13 cellular contexts compared by ENCODE assay signal in the genomic region with DNA sequence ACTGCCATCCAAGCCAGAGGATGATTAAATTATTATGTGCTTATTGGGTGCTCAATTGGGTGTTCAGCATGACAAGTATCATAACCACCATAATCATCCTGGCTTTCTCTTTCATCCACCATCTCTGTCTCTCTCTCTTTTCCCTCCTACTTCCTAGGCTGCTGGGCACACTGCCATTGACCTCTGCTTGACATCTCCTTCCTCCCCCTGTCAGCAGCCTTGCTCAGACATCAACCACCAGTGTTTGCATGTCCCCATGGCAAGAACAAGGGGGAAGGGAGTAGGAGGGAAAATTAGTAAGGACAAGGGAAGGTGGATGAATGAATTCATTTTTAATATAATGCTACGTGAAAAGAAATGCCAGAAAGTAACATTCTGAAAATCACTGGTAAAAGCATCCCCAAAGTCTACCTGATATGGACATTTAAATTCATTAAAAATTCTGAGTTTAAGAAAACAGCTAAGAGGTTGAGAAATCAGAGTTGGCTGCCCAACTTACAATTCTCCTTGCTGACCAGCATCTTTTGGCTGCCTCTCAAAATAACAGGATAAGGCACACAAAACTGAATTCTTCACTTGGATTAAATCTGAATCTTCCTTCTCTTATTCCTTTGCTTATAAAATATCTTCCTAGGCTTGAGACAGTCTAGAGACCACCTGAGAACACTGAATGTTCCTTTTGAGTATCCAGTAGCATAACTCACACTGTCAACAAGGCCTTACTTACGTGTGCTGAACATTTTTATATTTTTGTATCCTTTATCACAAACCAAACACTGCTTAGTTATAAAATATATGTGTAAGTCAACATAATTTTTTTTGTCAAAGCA. TPM values are rescaled to one million over a fixed set of nuclear protein-coding genes. Genes with fewer than 3 reads are reported as not detected.
DNase-seq lines count a peak whose midpoint lies in the region; ATAC-seq and TF ChIP-seq lines count a peak whose summit lies in the region.
"Had no signal": no experiment of that assay in that cellular context is flagged by ENCODE, and none has a peak within 500 bp of the region (broad histone marks: within the 10 kb centered on the region; RNA-seq: fewer than 3 reads in every experiment).

No MANE protein-coding gene starts in this region.

- peaks cover 10% of the 10 kb centered on the region for H3K4me1 Mint-ChIP-seq in MCF 10A (ENCODE audit: insufficient read depth, unreplicated experiment)
- H3K4me1 Mint-ChIP-seq in activated naive CD4-positive, alpha-beta T cell treated with anti-CD3 and anti-CD28 coated beads, Interleukin-2, amount 10 ng/mL, durations not matched to agents 7 days and 5 days, result no peaks in the 10 kb centered on the region
- H3K4me1 Mint-ChIP-seq: activated naive CD8-positive, alpha-beta T cell treated with anti-CD3 and anti-CD28 coated beads for 36 hours; T-helper 17 cell had no signal

- H3K23ac ChIP-seq in trophoblast cell (ENCODE audit: low read length), result no peak overlapping the region

- TF ChIP-seq CTCF in MCF 10A (IDR thresholded peaks at IDR 0.05; ENCODE audit: unreplicated experiment) (no peak), breast epithelium (IDR thresholded peaks at IDR 0.05) (no peak), testis (IDR thresholded peaks at IDR 0.05) (no peak)

- CTCF ChIA-PET in MCF 10A (lab: Yijun Ruan, JAX), result interaction anchor here (1.2 kb wide), 1 partner anchor 16 kb away, joined by 4 read pairs; no protein-coding TSS in a partner anchor
- CTCF ChIA-PET in activated naive CD4-positive, alpha-beta T cell treated with anti-CD3 and anti-CD28 coated beads, Interleukin-2, amount 10 ng/mL, durations not matched to agents 7 days and 5 days (lab: Charles Lee), result no interaction called here

- H3K36me3 Mint-ChIP-seq in MCF 10A (ENCODE audit: insufficient read depth, unreplicated experiment), result no peaks in the 10 kb centered on the region
- H3K36me3 Mint-ChIP-seq in activated naive CD4-positive, alpha-beta T cell treated with anti-CD3 and anti-CD28 coated beads, Interleukin-2, amount 10 ng/mL, durations not matched to agents 7 days and 5 days, result no peaks in the 10 kb centered on the region
- H3K36me3 Mint-ChIP-seq: activated naive CD8-positive, alpha-beta T cell treated with anti-CD3 and anti-CD28 coated beads for 36 hours; type B pancreatic cell had no signal

- H3K4me3 Mint-ChIP-seq in MCF 10A (ENCODE audit: unreplicated experiment), result no peak overlapping the region
- H3K4me3 Mint-ChIP-seq in activated naive CD4-positive, alpha-beta T cell treated with anti-CD3 and anti-CD28 coated beads, Interleukin-2, amount 10 ng/mL, durations not matched to agents 7 days and 5 days, result no peak overlapping the region
- H3K4me3 Mint-ChIP-seq: activated naive CD8-positive, alpha-beta T cell treated with anti-CD3 and anti-CD28 coated beads for 36 hours; T-helper 17 cell; type B pancreatic cell had no signal

- H3K9me3 Mint-ChIP-seq in MCF 10A (ENCODE audit: unreplicated experiment), result no peaks in the 10 kb centered on the region
- H3K9me3 Mint-ChIP-seq in activated naive CD4-positive, alpha-beta T cell treated with anti-CD3 and anti-CD28 coated beads, Interleukin-2, amount 10 ng/mL, durations not matched to agents 7 days and 5 days, result no peaks in the 10 kb centered on the region
- H3K9me3 Mint-ChIP-seq: activated naive CD8-positive, alpha-beta T cell treated with anti-CD3 and anti-CD28 coated beads for 36 hours; type B pancreatic cell had no signal

- no peak overlapping the region for H3K18ac ChIP-seq in trophoblast cell (ENCODE audit: low read length)

- H3K14ac ChIP-seq in trophoblast cell (ENCODE audit: low read length), result no peak overlapping the region

- POLR2A ChIA-PET in MCF 10A (lab: Yijun Ruan, JAX), result no interaction called here

- no peak overlapping the region for H4K91ac ChIP-seq in trophoblast cell (ENCODE audit: low read depth, low read length)

- H3K27me3 Mint-ChIP-seq in MCF 10A (ENCODE audit: insufficient read depth, unreplicated experiment), result no peaks in the 10 kb centered on the region
- peaks cover 4% of the 10 kb centered on the region for H3K27me3 Mint-ChIP-seq in activated naive CD4-positive, alpha-beta T cell treated with anti-CD3 and anti-CD28 coated beads, Interleukin-2, amount 10 ng/mL, durations not matched to agents 7 days and 5 days
- H3K27me3 Mint-ChIP-seq: activated naive CD8-positive, alpha-beta T cell treated with anti-CD3 and anti-CD28 coated beads for 36 hours; T-helper 17 cell; type B pancreatic cell had no signal

- no peak overlapping the region for H4K8ac ChIP-seq in trophoblast cell (ENCODE audit: low read depth, low read length)

- H3K27me3 ChIP-seq in breast epithelium (no peaks in the 10 kb centered on the region), testis (no peaks in the 10 kb centered on the region), trophoblast cell (ENCODE audit: insufficient read depth, low read length) (no peaks in the 10 kb centered on the region)

- intact Hi-C loops in MCF 10A (cut with micrococcal nuclease) (no loop called here), breast epithelium (cut with DNase I; ENCODE audit: low total_unique reads) (no loop called here), testis (cut with DNase I; ENCODE audit: low total_unique reads) (no loop called here)

- no peak overlapping the region for H3K27ac Mint-ChIP-seq in MCF 10A (ENCODE audit: low read depth, unreplicated experiment)
- H3K27ac Mint-ChIP-seq in activated naive CD4-positive, alpha-beta T cell treated with anti-CD3 and anti-CD28 coated beads, Interleukin-2, amount 10 ng/mL, durations not matched to agents 7 days and 5 days, result no peak overlapping the region
- H3K27ac Mint-ChIP-seq: activated naive CD8-positive, alpha-beta T cell treated with anti-CD3 and anti-CD28 coated beads for 36 hours; T-helper 17 cell; type B pancreatic cell had no signal

- ATAC-seq in HG02885 (IDR thresholded peaks at IDR 0.05; ENCODE audit: poor library complexity, unreplicated experiment), result no peak
- ATAC-seq: T-helper 17 cell had no signal

- no peak overlapping the region for H3K9ac ChIP-seq in trophoblast cell (ENCODE audit: low read length)

- H3K27ac ChIP-seq in breast epithelium (no peak overlapping the region), testis (no peak overlapping the region), trophoblast cell (ENCODE audit: low read depth, low read length) (no peak overlapping the region)
- H3K27ac ChIP-seq: skin epidermis had no signal

- H3K4me1 ChIP-seq in breast epithelium (no peaks in the 10 kb centered on the region), testis (no peaks in the 10 kb centered on the region), trophoblast cell (ENCODE audit: control insufficient read depth in 1 of 2, insufficient read depth in 2 of 2, low read length in 2 of 2) (no peaks in the 10 kb centered on the region)

- H3K36me3 ChIP-seq in breast epithelium (no peaks in the 10 kb centered on the region), testis (ENCODE audit: low read depth, missing control alignments) (no peaks in the 10 kb centered on the region), trophoblast cell (ENCODE audit: control insufficient read depth in 1 of 2, insufficient read depth in 2 of 2, low read length in 2 of 2) (no peaks in the 10 kb centered on the region)

- no peak overlapping the region for H2BK5ac ChIP-seq in trophoblast cell (ENCODE audit: low read depth, low read length, poor library complexity)

- H3K79me1 ChIP-seq in trophoblast cell (ENCODE audit: low read length), result no peaks in the 10 kb centered on the region

- 39 to 46% methylated on average over 2 of the region's 2 CpGs for whole genome bisulfite sequencing in testis, 2 donors
- no CpG with 5 or more reads among the region's 2 CpGs for WGBS in trophoblast cell (ENCODE audit: extremely low coverage, insufficient coverage, insufficient read length)

- H4K12ac ChIP-seq in trophoblast cell (ENCODE audit: low read depth, low read length), result no peak overlapping the region

- H3K4me3 ChIP-seq in breast epithelium (no peak overlapping the region), testis (no peak overlapping the region), trophoblast cell (ENCODE audit: low read depth, low read length) (no peak overlapping the region)
- H3K4me3 ChIP-seq: skin epidermis had no signal

- no peaks in the 10 kb centered on the region for H3K9me3 ChIP-seq in breast epithelium
- H3K9me3 ChIP-seq in testis, result no peaks in the 10 kb centered on the region
- no peaks in the 10 kb centered on the region for H3K9me3 ChIP-seq in trophoblast cell (ENCODE audit: insufficient read depth, low read depth, low read length)

- H2AK5ac ChIP-seq in trophoblast cell (ENCODE audit: low read length), result no peak overlapping the region

- H3K4me2 ChIP-seq in trophoblast cell (ENCODE audit: low read length), result no peak overlapping the region

- H3K79me2 ChIP-seq in trophoblast cell (ENCODE audit: control insufficient read depth, insufficient read depth, low read length, poor library complexity), result no peaks in the 10 kb centered on the region

- no peak for TF ChIP-seq POLR2A in breast epithelium (IDR thresholded peaks at IDR 0.05)
- no peak for TF ChIP-seq POLR2A in testis (IDR thresholded peaks at IDR 0.05)

- no peak overlapping the region for H3K4ac ChIP-seq in trophoblast cell (ENCODE audit: low read depth, low read length)

- no peak overlapping the region for H2BK120ac ChIP-seq in trophoblast cell (ENCODE audit: insufficient read depth, low read length, poor library complexity)

- no TSS peak for BruUV-seq in MCF 10A (replicated peaks; lab: Mats Ljungman, UMichigan)

- DNase-seq in MCF 10A (ENCODE audit: unreplicated experiment), result peak; percentile 18
- no peak for DNase-seq in breast epithelium (ENCODE audit: low spot score in 2 of 2)
- DNase-seq in UCSD-AML1 (lab: John Stamatoyannopoulos, UW; ENCODE audit: unreplicated experiment), result peak; percentile 14
- peak; percentile 41 for DNase-seq in foreskin melanocyte
- DNase-seq in testis, result peak; percentile 48
- DNase-seq in activated naive CD4-positive, alpha-beta T cell treated with anti-CD3 and anti-CD28 coated beads, Interleukin-2, amount 10 ng/mL, durations not matched to agents 7 days and 5 days, result no peak
- no peak for DNase-seq in trophoblast cell
- DNase-seq: activated naive CD8-positive, alpha-beta T cell treated with anti-CD3 and anti-CD28 coated beads for 36 hours; DND-41; T-helper 17 cell had no signal

- no peak overlapping the region for H2BK12ac ChIP-seq in trophoblast cell (ENCODE audit: low read length)

- H2AFZ ChIP-seq in trophoblast cell (ENCODE audit: insufficient read depth, low read length, poor library complexity), result no peak overlapping the region

RNA-seq across cellular contexts. Expression of gene SNCA, which starts 48.5 kb away (rescaled TPM):
- total RNA-seq in MCF 10A (2022) (29.1 and 34.8 TPM in 2 replicates), breast epithelium (10 to 100 TPM; 12.7 to 15.7 (median 15.4) TPM), testis (1 to 10 TPM; 1.5 to 2.0 TPM)
- polyA plus RNA-seq in testis (ENCODE audit: insufficient read depth, low read depth, low replicate concordance), result 6.4 TPM
- 0.77 and 0.87 TPM in 2 replicates for polyA plus RNA-seq in trophoblast cell (2013)

Comparison
In these comparisons a context has a peak if more than half of its experiments do, and no peak if none do; other contexts are left out.
1. DNase-seq: peak in MCF 10A (single experiment), UCSD-AML1 (single experiment), foreskin melanocyte (single experiment) and testis (single experiment); none in breast epithelium (0 of 2), activated naive CD4-positive, alpha-beta T cell treated with anti-CD3 and anti-CD28 coated beads, Interleukin-2, amount 10 ng/mL, durations not matched to agents 7 days and 5 days (single experiment) and trophoblast cell (0 of 2).
2. RNA of gene SNCA, which starts 48.5 kb away (total RNA-seq): 29.1 to 34.8 TPM in MCF 10A and 12.7 to 15.7 TPM in breast epithelium; 1.5 to 2.0 TPM in testis; every median in the first group is over 4 times any median in the second.